21 cellular contexts compared by ENCODE assay signal in genomic region chr11:98137437-98137836, GRCh38.
"Had no signal": no experiment of that assay in that cellular context is flagged by ENCODE, and none has a peak within 500 bp of the region (broad histone marks: within the 10 kb centered on the region; RNA-seq: fewer than 3 reads in every experiment).

No MANE protein-coding gene starts in this region.

- H3K9ac ChIP-seq: KMS-11 had no signal

- H3K9me3 ChIP-seq: Peyer's patch, SJCRH30 had no signal

- H3K27ac ChIP-seq: KMS-11, PC-9, Peyer's patch, SJCRH30 had no signal

- H3K4me2 ChIP-seq: KMS-11, PC-9 had no signal

- H3K4me1 ChIP-seq: Peyer's patch, SJCRH30 had no signal

- H3K27me3 ChIP-seq: Peyer's patch, SJCRH30 had no signal

- H3K36me3 ChIP-seq: Peyer's patch, SJCRH30 had no signal

- H3K4me3 ChIP-seq: PC-9, Peyer's patch, SJCRH30 had no signal

- ATAC-seq: Right ventricle myocardium inferior, SK-N-SH treated with all-trans-retinoic acid at 6 μM for 48 hours had no signal

- DNase-seq: Kasumi-1, MM.1S, NCI-H1092 treated with DMSO at 0.1 percent for 48 hours, NCI-H1436, NCI-H187, NCI-H2029, NCI-H2081 treated with DMSO at 0.1 percent for 48 hours, NCI-H2171, NCI-H226, NCI-H446, NCI-H510A, NCI-H524 treated with DMSO at 0.1 percent for 48 hours, NCI-H69, NCI-H774, PC-9, Peyer's patch, SHP77 treated with DMSO at 0.1 percent for 48 hours, SJCRH30 had no signal

- H2AFZ ChIP-seq: PC-9 had no signal
